ENCODE assay signal across 37 cellular contexts in genomic region chr1:4131734-4132133, GRCh38.
"Had no signal": no experiment of that assay in that cellular context is flagged by ENCODE, and none has a peak within 500 bp of the region (broad histone marks: within the 10 kb centered on the region; RNA-seq: fewer than 3 reads in every experiment).

No MANE protein-coding gene starts in this region.

- DNase-seq: activated effector memory CD4-positive, alpha-beta T cell treated with anti-CD3 and anti-CD28 coated beads, Interleukin-2, amount 50 U/mL, for 16 hours; activated effector memory CD4-positive, alpha-beta T cell treated with Interleukin-2 at 50 U/mL for 16 hours; activated gamma-delta T cell; activated gamma-delta T cell treated with Interleukin-2 at 50 U/mL for 16 hours; activated naive CD4-positive, alpha-beta T cell; activated naive CD4-positive, alpha-beta T cell treated with anti-CD3 and anti-CD28 coated beads for 36 hours; activated naive CD4-positive, alpha-beta T cell treated with anti-CD3 and anti-CD28 coated beads, Interleukin-2, amount 10 ng/mL, durations not matched to agents 7 days and 5 days; activated naive CD4-positive, alpha-beta T cell treated with anti-CD3 and anti-CD28 coated beads, Interleukin-2, amount 50 U/mL, for 16 hours; activated naive CD4-positive, alpha-beta T cell treated with Interleukin-2 at 50 U/mL for 16 hours; activated naive CD8-positive, alpha-beta T cell treated with anti-CD3 and anti-CD28 coated beads for 36 hours; activated naive CD8-positive, alpha-beta T cell treated with anti-CD3 and anti-CD28 coated beads, Interleukin-2, amount 10 ng/mL, durations not matched to agents 7 days and 5 days; activated naive CD8-positive, alpha-beta T cell treated with anti-CD3 and anti-CD28 coated beads, Interleukin-2, amount 50 U/mL, for 24 hours; activated T-cell treated with anti-CD3 and anti-CD28 coated beads, Interleukin-2, amount 50 U/mL, for 24 hours; activated T-cell treated with anti-CD3 and anti-CD28 coated beads, Interleukin-2, amount 50 U/mL, for 4 hours; activated T-cell treated with anti-CD3 and anti-CD28 coated beads, Interleukin-2, amount 50 U/mL, for 48 hours; activated T-cell treated with anti-CD3 and anti-CD28 coated beads, Interleukin-2, amount 50 U/mL, for 72 hours; adrenal gland; amniotic stem cell; amygdala; anterior cingulate cortex; body of pancreas; brain microvascular endothelial cell; caudate nucleus; central memory CD4-positive, alpha-beta T cell; cerebellar nuclear complex had no signal

- H3K9me3 ChIP-seq: adrenal gland, ascending aorta, body of pancreas, breast epithelium had no signal

- H3K27me3 ChIP-seq: adrenal gland, ascending aorta, body of pancreas, brain microvascular endothelial cell, cardiac muscle cell had no signal

- H3K4me1 Mint-ChIP-seq: activated naive CD4-positive, alpha-beta T cell treated with anti-CD3 and anti-CD28 coated beads, Interleukin-2, amount 10 ng/mL, durations not matched to agents 7 days and 5 days; activated naive CD4-positive, alpha-beta T cell treated with anti-CD3 and anti-CD28 coated beads, Interleukin-2, amount 50 U/mL, for 24 hours; activated naive CD8-positive, alpha-beta T cell treated with anti-CD3 and anti-CD28 coated beads for 36 hours; activated naive CD8-positive, alpha-beta T cell treated with anti-CD3 and anti-CD28 coated beads, Interleukin-2, amount 10 ng/mL, durations not matched to agents 7 days and 5 days; activated naive CD8-positive, alpha-beta T cell treated with anti-CD3 and anti-CD28 coated beads, Interleukin-2, amount 50 U/mL, for 24 hours; brain; central memory CD8-positive, alpha-beta T cell had no signal

- H3K4me1 ChIP-seq: adrenal gland, ascending aorta, body of pancreas, breast epithelium had no signal

- H3K36me3 ChIP-seq: adrenal gland, ascending aorta, brain microvascular endothelial cell, breast epithelium, cardiac muscle cell had no signal

- H3K27ac ChIP-seq: adrenal gland, ascending aorta, body of pancreas, brain microvascular endothelial cell, breast epithelium, cardiac muscle cell had no signal

- H3K4me3 Mint-ChIP-seq: activated naive CD4-positive, alpha-beta T cell treated with anti-CD3 and anti-CD28 coated beads for 36 hours; activated naive CD4-positive, alpha-beta T cell treated with anti-CD3 and anti-CD28 coated beads, Interleukin-2, amount 10 ng/mL, durations not matched to agents 7 days and 5 days; activated naive CD4-positive, alpha-beta T cell treated with anti-CD3 and anti-CD28 coated beads, Interleukin-2, amount 50 U/mL, for 24 hours; activated naive CD8-positive, alpha-beta T cell; activated naive CD8-positive, alpha-beta T cell treated with anti-CD3 and anti-CD28 coated beads for 36 hours; activated naive CD8-positive, alpha-beta T cell treated with anti-CD3 and anti-CD28 coated beads, Interleukin-2, amount 10 ng/mL, durations not matched to agents 7 days and 5 days; activated naive CD8-positive, alpha-beta T cell treated with anti-CD3 and anti-CD28 coated beads, Interleukin-2, amount 50 U/mL, for 24 hours; activated T-cell treated with anti-CD3 and anti-CD28 coated beads, Interleukin-2, amount 50 U/mL, for 24 hours; activated T-cell treated with anti-CD3 and anti-CD28 coated beads, Interleukin-2, amount 50 U/mL, for 4 hours; activated T-cell treated with anti-CD3 and anti-CD28 coated beads, Interleukin-2, amount 50 U/mL, for 72 hours; activated T-helper 1 cell treated with anti-CD3 and anti-CD28 coated beads, Interleukin-12 subunit alpha, Interleukin-12 subunit beta, Interleukin-2, Interleukin-4 antibody, amounts not matched to agents 30 ng/mL and 10 ng/mL and 1 ng/mL, durations not matched to agents 14 hours and 24 hours and 36 hours; activated T-helper 17 cell treated with anti-CD3 and anti-CD28 coated beads, Interleukin-2, amount 50 U/mL, for 72 hours; brain; central memory CD8-positive, alpha-beta T cell had no signal

- ATAC-seq: activated naive CD4-positive, alpha-beta T cell treated with anti-CD3 and anti-CD28 coated beads, Interleukin-2, amount 50 U/mL, for 72 hours; activated naive CD8-positive, alpha-beta T cell treated with anti-CD3 and anti-CD28 coated beads, Interleukin-2, amount 50 U/mL, for 24 hours; activated T-cell treated with anti-CD3 and anti-CD28 coated beads, Interleukin-2, amount 50 U/mL, for 4 hours; activated T-cell treated with anti-CD3 and anti-CD28 coated beads, Interleukin-2, amount 50 U/mL, for 72 hours; activated T-helper 17 cell treated with anti-CD3 and anti-CD28 coated beads, Interleukin-2, amount 50 U/mL, for 72 hours; body of pancreas had no signal

- H3K27ac Mint-ChIP-seq: activated naive CD4-positive, alpha-beta T cell treated with anti-CD3 and anti-CD28 coated beads for 36 hours; activated naive CD4-positive, alpha-beta T cell treated with anti-CD3 and anti-CD28 coated beads, Interleukin-2, amount 10 ng/mL, durations not matched to agents 7 days and 5 days; activated naive CD4-positive, alpha-beta T cell treated with anti-CD3 and anti-CD28 coated beads, Interleukin-2, amount 50 U/mL, for 24 hours; activated naive CD4-positive, alpha-beta T cell treated with anti-CD3 and anti-CD28 coated beads, Interleukin-2, amount 50 U/mL, for 72 hours; activated naive CD8-positive, alpha-beta T cell; activated naive CD8-positive, alpha-beta T cell treated with anti-CD3 and anti-CD28 coated beads for 36 hours; activated naive CD8-positive, alpha-beta T cell treated with anti-CD3 and anti-CD28 coated beads, Interleukin-2, amount 10 ng/mL, durations not matched to agents 7 days and 5 days; activated naive CD8-positive, alpha-beta T cell treated with anti-CD3 and anti-CD28 coated beads, Interleukin-2, amount 50 U/mL, for 24 hours; activated T-cell treated with anti-CD3 and anti-CD28 coated beads, Interleukin-2, amount 50 U/mL, for 24 hours; activated T-cell treated with anti-CD3 and anti-CD28 coated beads, Interleukin-2, amount 50 U/mL, for 72 hours; activated T-helper 1 cell treated with anti-CD3 and anti-CD28 coated beads, Interleukin-12 subunit alpha, Interleukin-12 subunit beta, Interleukin-2, Interleukin-4 antibody, amounts not matched to agents 30 ng/mL and 10 ng/mL and 1 ng/mL, durations not matched to agents 14 hours and 24 hours and 36 hours; activated T-helper 17 cell treated with anti-CD3 and anti-CD28 coated beads, Interleukin-2, amount 50 U/mL, for 72 hours; activated T-helper 2 cell treated with anti-CD3 and anti-CD28 coated beads, Interferon-gamma antibody, Interleukin-2, Interleukin-4, amounts not matched to agents 10 μg/mL and 5 μg/mL and 100 μg/mL, durations not matched to agents 14 hours and 24 hours and 36 hours had no signal

- H3K4me3 ChIP-seq: adrenal gland, ascending aorta, body of pancreas, breast epithelium, cardiac muscle cell had no signal

- H3K36me3 Mint-ChIP-seq: activated naive CD4-positive, alpha-beta T cell treated with anti-CD3 and anti-CD28 coated beads, Interleukin-2, amount 10 ng/mL, durations not matched to agents 7 days and 5 days; activated naive CD4-positive, alpha-beta T cell treated with anti-CD3 and anti-CD28 coated beads, Interleukin-2, amount 50 U/mL, for 24 hours; activated naive CD8-positive, alpha-beta T cell; activated naive CD8-positive, alpha-beta T cell treated with anti-CD3 and anti-CD28 coated beads for 36 hours; activated naive CD8-positive, alpha-beta T cell treated with anti-CD3 and anti-CD28 coated beads, Interleukin-2, amount 10 ng/mL, durations not matched to agents 7 days and 5 days; brain had no signal

- FAIRE-seq: astrocyte had no signal

- H3K9me3 Mint-ChIP-seq: activated T-cell treated with anti-CD3 and anti-CD28 coated beads, Interleukin-2, amount 50 U/mL, for 24 hours had no signal

- H3K27me3 Mint-ChIP-seq: activated naive CD4-positive, alpha-beta T cell treated with anti-CD3 and anti-CD28 coated beads, Interleukin-2, amount 10 ng/mL, durations not matched to agents 7 days and 5 days; activated naive CD4-positive, alpha-beta T cell treated with anti-CD3 and anti-CD28 coated beads, Interleukin-2, amount 50 U/mL, for 24 hours; activated naive CD8-positive, alpha-beta T cell treated with anti-CD3 and anti-CD28 coated beads, Interleukin-2, amount 10 ng/mL, durations not matched to agents 7 days and 5 days; activated naive CD8-positive, alpha-beta T cell treated with anti-CD3 and anti-CD28 coated beads, Interleukin-2, amount 50 U/mL, for 24 hours; activated T-helper 17 cell treated with anti-CD3 and anti-CD28 coated beads, Interleukin-2, amount 50 U/mL, for 72 hours had no signal
